ENCODE assay signal across 9 cellular contexts in genomic region chr10:113073549-113074189, GRCh38.
A peak's percentile ranks its signal among the peaks of the same experiment; 100 is the strongest.
DNase-seq lines count a peak whose midpoint lies in the region; ATAC-seq and TF ChIP-seq lines count a peak whose summit lies in the region.
"Had no signal": no experiment of that assay in that cellular context is flagged by ENCODE, and none has a peak within 500 bp of the region (broad histone marks: within the 10 kb centered on the region; RNA-seq: fewer than 3 reads in every experiment).

No MANE protein-coding gene starts in this region.

- H3K27me3 Mint-ChIP-seq in type B pancreatic cell = no peaks in the 10 kb centered on the region
- peaks cover 8% of the 10 kb centered on the region for H3K27me3 Mint-ChIP-seq in stimulated activated memory B cell treated with anti-CD40 and anti-IgM and Interleukin-4, amounts not matched to agents 10 μg/mL and 1 μg/mL and 100 μg/mL, for 72 hours
- H3K27me3 Mint-ChIP-seq: central memory CD8-positive, alpha-beta T cell had no signal

- peak; percentile 36 for TF ChIP-seq POLR2A in right lobe of liver (IDR thresholded peaks at IDR 0.05)

- H3K4me3 ChIP-seq in HUES64 (ENCODE audit: low read length) (no peak overlapping the region), coronary artery (peak overlapping the region; percentile 38), right lobe of liver (no peak overlapping the region)

- no peaks in the 10 kb centered on the region for H3K9me3 ChIP-seq in HUES64 (ENCODE audit: insufficient read depth, low read depth, low read length)
- no peaks in the 10 kb centered on the region for H3K9me3 ChIP-seq in right lobe of liver

- H3K27ac ChIP-seq in HUES64 (ENCODE audit: low read depth, low read length) = peak overlapping the region; percentile 34; the same call in 1 of the 2 replicates
- H3K27ac ChIP-seq in coronary artery = peak overlapping the region; percentile 45 to 86
- H3K27ac ChIP-seq in right lobe of liver = peak overlapping the region; percentile 61 to 70 (median 68)

- H3K9ac ChIP-seq in HUES64 (ENCODE audit: low read depth, low read length) = no peak overlapping the region

- peak; percentile 80 to 90 (median 86) for ATAC-seq in right lobe of liver
- ATAC-seq in GM19023 (IDR thresholded peaks at IDR 0.05; ENCODE audit: unreplicated experiment) = no peak
- ATAC-seq in GM18520 (IDR thresholded peaks at IDR 0.05; ENCODE audit: unreplicated experiment) = no peak
- no peak for ATAC-seq in stimulated activated memory B cell treated with anti-CD40 and anti-IgM and Interleukin-4, amounts not matched to agents 10 μg/mL and 1 μg/mL and 100 μg/mL, for 72 hours

- peaks cover 14% of the 10 kb centered on the region for H3K36me3 ChIP-seq in HUES64 (ENCODE audit: insufficient read depth, low read length)
- H3K36me3 ChIP-seq in right lobe of liver = no peaks in the 10 kb centered on the region

- peak; percentile 94 for DNase-seq in coronary artery (ENCODE audit: low spot score)
- DNase-seq in right lobe of liver = peak; percentile 84 to 88 (median 84)
- DNase-seq in type B pancreatic cell (ENCODE audit: extremely low spot score, unreplicated experiment) = no peak
- no peak for DNase-seq in NCI-H2227 (lab: John Stamatoyannopoulos, UW; ENCODE audit: unreplicated experiment)

- H3K36me3 Mint-ChIP-seq in type B pancreatic cell = peaks cover 18% of the 10 kb centered on the region
- no peaks in the 10 kb centered on the region for H3K36me3 Mint-ChIP-seq in stimulated activated memory B cell treated with anti-CD40 and anti-IgM and Interleukin-4, amounts not matched to agents 10 μg/mL and 1 μg/mL and 100 μg/mL, for 72 hours

- H3K27ac Mint-ChIP-seq in type B pancreatic cell = peak overlapping the region; percentile 90
- H3K27ac Mint-ChIP-seq in stimulated activated memory B cell treated with anti-CD40 and anti-IgM and Interleukin-4, amounts not matched to agents 10 μg/mL and 1 μg/mL and 100 μg/mL, for 72 hours = no peak overlapping the region

- H3K4me1 Mint-ChIP-seq in type B pancreatic cell (ENCODE audit: unreplicated experiment) = peaks cover 29% of the 10 kb centered on the region
- no peaks in the 10 kb centered on the region for H3K4me1 Mint-ChIP-seq in stimulated activated memory B cell treated with anti-CD40 and anti-IgM and Interleukin-4, amounts not matched to agents 10 μg/mL and 1 μg/mL and 100 μg/mL, for 72 hours

- H3K4me3 Mint-ChIP-seq in type B pancreatic cell = peak overlapping the region; percentile 47
- H3K4me3 Mint-ChIP-seq in stimulated activated memory B cell treated with anti-CD40 and anti-IgM and Interleukin-4, amounts not matched to agents 10 μg/mL and 1 μg/mL and 100 μg/mL, for 72 hours = no peak overlapping the region
- H3K4me3 Mint-ChIP-seq: central memory CD8-positive, alpha-beta T cell had no signal

- H3K27me3 ChIP-seq in HUES64 (ENCODE audit: insufficient read depth, low read length) (no peaks in the 10 kb centered on the region), right lobe of liver (no peaks in the 10 kb centered on the region)

- intact Hi-C loops in right lobe of liver (cut with DNase I) = no loop called here

- peaks cover 31% of the 10 kb centered on the region for H3K4me1 ChIP-seq in HUES64 (ENCODE audit: insufficient read depth, low read length)
- H3K4me1 ChIP-seq in right lobe of liver = peaks cover 0 to 18% (median 5%) of the 10 kb centered on the region in 4 donors

- 58% methylated on average over 23 of the region's 23 CpGs for WGBS in HUES64
- 62% methylated on average over 8 of the region's 23 CpGs for WGBS in right lobe of liver (ENCODE audit: insufficient coverage, low coverage, low lambda C conversion rate, missing lambda C conversion rate)

- TF ChIP-seq CTCF in coronary artery (IDR thresholded peaks at IDR 0.05) (no peak), right lobe of liver (IDR thresholded peaks at IDR 0.05) (no peak), type B pancreatic cell (conservative IDR thresholded peaks at IDR 0.05) (no peak)

- H3K9me3 Mint-ChIP-seq in type B pancreatic cell = peaks cover 5% of the 10 kb centered on the region
- H3K9me3 Mint-ChIP-seq in stimulated activated memory B cell treated with anti-CD40 and anti-IgM and Interleukin-4, amounts not matched to agents 10 μg/mL and 1 μg/mL and 100 μg/mL, for 72 hours = no peaks in the 10 kb centered on the region
- H3K9me3 Mint-ChIP-seq: central memory CD8-positive, alpha-beta T cell had no signal

Comparison
In these comparisons a context has a peak if more than half of its experiments do, and no peak if none do; other contexts are left out.
1. DNase-seq: peak in coronary artery (single experiment) and right lobe of liver (3 of 3); none in type B pancreatic cell (single experiment) and NCI-H2227 (single experiment).
2. ATAC-seq: peak in right lobe of liver (4 of 4); none in GM19023 (single experiment), GM18520 (single experiment) and stimulated activated memory B cell treated with anti-CD40 and anti-IgM and Interleukin-4, amounts not matched to agents 10 μg/mL and 1 μg/mL and 100 μg/mL, for 72 hours (single experiment).
3. Peak in every context shown above with its lines, with median percentiles within 50 percentile points of each other: H3K27ac ChIP-seq.